2 cellular contexts compared by ENCODE assay signal in the genomic region with DNA sequence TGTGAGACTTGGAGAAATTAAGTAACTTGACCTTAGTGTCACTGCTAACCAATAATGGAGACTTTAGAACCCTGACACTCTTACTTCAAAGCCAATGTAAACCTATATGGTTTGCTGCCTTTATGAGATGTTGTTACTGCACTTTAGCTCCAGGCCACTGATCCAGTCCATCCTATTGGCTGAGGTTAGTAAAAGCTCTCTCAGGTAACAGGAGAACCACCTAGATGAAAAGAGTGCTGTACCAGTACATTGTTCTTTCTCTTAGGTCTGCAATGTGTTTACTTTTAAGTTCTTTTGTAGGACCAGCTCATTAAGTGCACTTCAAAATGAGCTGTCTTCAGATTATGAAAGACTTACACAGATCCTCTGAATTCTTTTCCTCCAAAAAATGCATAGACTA.
TF ChIP-seq lines count a peak whose summit lies in the region.

No MANE protein-coding gene starts in this region.

TF ChIP-seq in GM23338, 12 proteins besides CTCF, POLR2A, EP300 and RAD21 (continued from another document):
- no peak for TF ChIP-seq NANOG (IDR thresholded peaks at IDR 0.05; ENCODE audit: borderline replicate concordance)
- no peak for TF ChIP-seq EZH2 (IDR thresholded peaks at IDR 0.05; ENCODE audit: low read depth, unreplicated experiment)
- no peak for TF ChIP-seq EZH2phosphoT487 (IDR thresholded peaks at IDR 0.05; ENCODE audit: unreplicated experiment)
- TF ChIP-seq, protein P1, sequence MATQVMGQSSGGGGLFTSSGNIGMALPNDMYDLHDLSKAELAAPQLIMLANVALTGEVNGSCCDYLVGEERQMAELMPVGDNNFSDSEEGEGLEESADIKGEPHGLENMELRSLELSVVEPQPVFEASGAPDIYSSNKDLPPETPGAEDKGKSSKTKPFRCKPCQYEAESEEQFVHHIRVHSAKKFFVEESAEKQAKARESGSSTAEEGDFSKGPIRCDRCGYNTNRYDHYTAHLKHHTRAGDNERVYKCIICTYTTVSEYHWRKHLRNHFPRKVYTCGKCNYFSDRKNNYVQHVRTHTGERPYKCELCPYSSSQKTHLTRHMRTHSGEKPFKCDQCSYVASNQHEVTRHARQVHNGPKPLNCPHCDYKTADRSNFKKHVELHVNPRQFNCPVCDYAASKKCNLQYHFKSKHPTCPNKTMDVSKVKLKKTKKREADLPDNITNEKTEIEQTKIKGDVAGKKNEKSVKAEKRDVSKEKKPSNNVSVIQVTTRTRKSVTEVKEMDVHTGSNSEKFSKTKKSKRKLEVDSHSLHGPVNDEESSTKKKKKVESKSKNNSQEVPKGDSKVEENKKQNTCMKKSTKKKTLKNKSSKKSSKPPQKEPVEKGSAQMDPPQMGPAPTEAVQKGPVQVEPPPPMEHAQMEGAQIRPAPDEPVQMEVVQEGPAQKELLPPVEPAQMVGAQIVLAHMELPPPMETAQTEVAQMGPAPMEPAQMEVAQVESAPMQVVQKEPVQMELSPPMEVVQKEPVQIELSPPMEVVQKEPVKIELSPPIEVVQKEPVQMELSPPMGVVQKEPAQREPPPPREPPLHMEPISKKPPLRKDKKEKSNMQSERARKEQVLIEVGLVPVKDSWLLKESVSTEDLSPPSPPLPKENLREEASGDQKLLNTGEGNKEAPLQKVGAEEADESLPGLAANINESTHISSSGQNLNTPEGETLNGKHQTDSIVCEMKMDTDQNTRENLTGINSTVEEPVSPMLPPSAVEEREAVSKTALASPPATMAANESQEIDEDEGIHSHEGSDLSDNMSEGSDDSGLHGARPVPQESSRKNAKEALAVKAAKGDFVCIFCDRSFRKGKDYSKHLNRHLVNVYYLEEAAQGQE (IDR thresholded peaks at IDR 0.05; ENCODE audit: unreplicated experiment) = no peak
- TF ChIP-seq STAT1 (IDR thresholded peaks at IDR 0.05; ENCODE audit: unreplicated experiment) = no peak
- no peak for TF ChIP-seq CREB1 (CRISPR knock-in tag; IDR thresholded peaks at IDR 0.05; ENCODE audit: low read depth)
- TF ChIP-seq ZNF331 (CRISPR knock-in tag; IDR thresholded peaks at IDR 0.05; ENCODE audit: low read depth) = no peak
- TF ChIP-seq POLR2AphosphoS5 (IDR thresholded peaks at IDR 0.05; ENCODE audit: low read depth) = no peak
- TF ChIP-seq, protein P2, sequence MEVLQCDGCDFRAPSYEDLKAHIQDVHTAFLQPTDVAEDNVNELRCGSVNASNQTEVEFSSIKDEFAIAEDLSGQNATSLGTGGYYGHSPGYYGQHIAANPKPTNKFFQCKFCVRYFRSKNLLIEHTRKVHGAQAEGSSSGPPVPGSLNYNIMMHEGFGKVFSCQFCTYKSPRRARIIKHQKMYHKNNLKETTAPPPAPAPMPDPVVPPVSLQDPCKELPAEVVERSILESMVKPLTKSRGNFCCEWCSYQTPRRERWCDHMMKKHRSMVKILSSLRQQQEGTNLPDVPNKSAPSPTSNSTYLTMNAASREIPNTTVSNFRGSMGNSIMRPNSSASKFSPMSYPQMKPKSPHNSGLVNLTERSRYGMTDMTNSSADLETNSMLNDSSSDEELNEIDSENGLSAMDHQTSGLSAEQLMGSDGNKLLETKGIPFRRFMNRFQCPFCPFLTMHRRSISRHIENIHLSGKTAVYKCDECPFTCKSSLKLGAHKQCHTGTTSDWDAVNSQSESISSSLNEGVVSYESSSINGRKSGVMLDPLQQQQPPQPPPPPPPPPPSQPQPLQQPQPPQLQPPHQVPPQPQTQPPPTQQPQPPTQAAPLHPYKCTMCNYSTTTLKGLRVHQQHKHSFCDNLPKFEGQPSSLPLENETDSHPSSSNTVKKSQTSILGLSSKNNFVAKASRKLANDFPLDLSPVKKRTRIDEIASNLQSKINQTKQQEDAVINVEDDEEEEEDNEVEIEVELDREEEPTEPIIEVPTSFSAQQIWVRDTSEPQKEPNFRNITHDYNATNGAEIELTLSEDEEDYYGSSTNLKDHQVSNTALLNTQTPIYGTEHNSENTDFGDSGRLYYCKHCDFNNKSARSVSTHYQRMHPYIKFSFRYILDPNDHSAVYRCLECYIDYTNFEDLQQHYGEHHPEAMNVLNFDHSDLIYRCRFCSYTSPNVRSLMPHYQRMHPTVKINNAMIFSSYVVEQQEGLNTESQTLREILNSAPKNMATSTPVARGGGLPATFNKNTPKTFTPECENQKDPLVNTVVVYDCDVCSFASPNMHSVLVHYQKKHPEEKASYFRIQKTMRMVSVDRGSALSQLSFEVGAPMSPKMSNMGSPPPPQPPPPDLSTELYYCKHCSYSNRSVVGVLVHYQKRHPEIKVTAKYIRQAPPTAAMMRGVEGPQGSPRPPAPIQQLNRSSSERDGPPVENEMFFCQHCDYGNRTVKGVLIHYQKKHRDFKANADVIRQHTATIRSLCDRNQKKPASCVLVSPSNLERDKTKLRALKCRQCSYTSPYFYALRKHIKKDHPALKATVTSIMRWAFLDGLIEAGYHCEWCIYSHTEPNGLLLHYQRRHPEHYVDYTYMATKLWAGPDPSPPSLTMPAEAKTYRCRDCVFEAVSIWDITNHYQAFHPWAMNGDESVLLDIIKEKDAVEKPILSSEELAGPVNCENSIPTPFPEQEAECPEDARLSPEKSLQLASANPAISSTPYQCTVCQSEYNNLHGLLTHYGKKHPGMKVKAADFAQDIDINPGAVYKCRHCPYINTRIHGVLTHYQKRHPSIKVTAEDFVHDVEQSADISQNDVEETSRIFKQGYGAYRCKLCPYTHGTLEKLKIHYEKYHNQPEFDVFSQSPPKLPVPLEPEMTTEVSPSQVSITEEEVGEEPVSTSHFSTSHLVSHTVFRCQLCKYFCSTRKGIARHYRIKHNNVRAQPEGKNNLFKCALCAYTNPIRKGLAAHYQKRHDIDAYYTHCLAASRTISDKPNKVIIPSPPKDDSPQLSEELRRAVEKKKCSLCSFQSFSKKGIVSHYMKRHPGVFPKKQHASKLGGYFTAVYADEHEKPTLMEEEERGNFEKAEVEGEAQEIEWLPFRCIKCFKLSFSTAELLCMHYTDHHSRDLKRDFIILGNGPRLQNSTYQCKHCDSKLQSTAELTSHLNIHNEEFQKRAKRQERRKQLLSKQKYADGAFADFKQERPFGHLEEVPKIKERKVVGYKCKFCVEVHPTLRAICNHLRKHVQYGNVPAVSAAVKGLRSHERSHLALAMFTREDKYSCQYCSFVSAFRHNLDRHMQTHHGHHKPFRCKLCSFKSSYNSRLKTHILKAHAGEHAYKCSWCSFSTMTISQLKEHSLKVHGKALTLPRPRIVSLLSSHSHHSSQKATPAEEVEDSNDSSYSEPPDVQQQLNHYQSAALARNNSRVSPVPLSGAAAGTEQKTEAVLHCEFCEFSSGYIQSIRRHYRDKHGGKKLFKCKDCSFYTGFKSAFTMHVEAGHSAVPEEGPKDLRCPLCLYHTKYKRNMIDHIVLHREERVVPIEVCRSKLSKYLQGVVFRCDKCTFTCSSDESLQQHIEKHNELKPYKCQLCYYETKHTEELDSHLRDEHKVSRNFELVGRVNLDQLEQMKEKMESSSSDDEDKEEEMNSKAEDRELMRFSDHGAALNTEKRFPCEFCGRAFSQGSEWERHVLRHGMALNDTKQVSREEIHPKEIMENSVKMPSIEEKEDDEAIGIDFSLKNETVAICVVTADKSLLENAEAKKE (CRISPR knock-in tag; IDR thresholded peaks at IDR 0.05) = no peak

TF ChIP-seq in WTC11, 78 proteins besides CTCF, POLR2A, EP300 and RAD21:
- TF ChIP-seq, protein P3, sequence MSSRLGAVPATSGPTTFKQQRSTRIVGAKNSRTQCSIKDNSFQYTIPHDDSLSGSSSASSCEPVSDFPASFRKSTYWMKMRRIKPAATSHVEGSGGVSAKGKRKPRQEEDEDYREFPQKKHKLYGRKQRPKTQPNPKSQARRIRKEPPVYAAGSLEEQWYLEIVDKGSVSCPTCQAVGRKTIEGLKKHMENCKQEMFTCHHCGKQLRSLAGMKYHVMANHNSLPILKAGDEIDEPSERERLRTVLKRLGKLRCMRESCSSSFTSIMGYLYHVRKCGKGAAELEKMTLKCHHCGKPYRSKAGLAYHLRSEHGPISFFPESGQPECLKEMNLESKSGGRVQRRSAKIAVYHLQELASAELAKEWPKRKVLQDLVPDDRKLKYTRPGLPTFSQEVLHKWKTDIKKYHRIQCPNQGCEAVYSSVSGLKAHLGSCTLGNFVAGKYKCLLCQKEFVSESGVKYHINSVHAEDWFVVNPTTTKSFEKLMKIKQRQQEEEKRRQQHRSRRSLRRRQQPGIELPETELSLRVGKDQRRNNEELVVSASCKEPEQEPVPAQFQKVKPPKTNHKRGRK (CRISPR knock-in tag; IDR thresholded peaks at IDR 0.05; ENCODE audit: borderline replicate concordance) = no peak
- TF ChIP-seq JUN (CRISPR knock-in tag; IDR thresholded peaks at IDR 0.05) (no peak), E2F1 (CRISPR knock-in tag; IDR thresholded peaks at IDR 0.05) (no peak), ZBTB43 (CRISPR knock-in tag; IDR thresholded peaks at IDR 0.05) (no peak), PREB (CRISPR knock-in tag; IDR thresholded peaks at IDR 0.05; ENCODE audit: borderline replicate concordance) (no peak), TEAD4 (CRISPR knock-in tag; IDR thresholded peaks at IDR 0.05) (no peak), CBFB (CRISPR knock-in tag; IDR thresholded peaks at IDR 0.05; ENCODE audit: low read depth) (no peak)
- TF ChIP-seq, protein P4, sequence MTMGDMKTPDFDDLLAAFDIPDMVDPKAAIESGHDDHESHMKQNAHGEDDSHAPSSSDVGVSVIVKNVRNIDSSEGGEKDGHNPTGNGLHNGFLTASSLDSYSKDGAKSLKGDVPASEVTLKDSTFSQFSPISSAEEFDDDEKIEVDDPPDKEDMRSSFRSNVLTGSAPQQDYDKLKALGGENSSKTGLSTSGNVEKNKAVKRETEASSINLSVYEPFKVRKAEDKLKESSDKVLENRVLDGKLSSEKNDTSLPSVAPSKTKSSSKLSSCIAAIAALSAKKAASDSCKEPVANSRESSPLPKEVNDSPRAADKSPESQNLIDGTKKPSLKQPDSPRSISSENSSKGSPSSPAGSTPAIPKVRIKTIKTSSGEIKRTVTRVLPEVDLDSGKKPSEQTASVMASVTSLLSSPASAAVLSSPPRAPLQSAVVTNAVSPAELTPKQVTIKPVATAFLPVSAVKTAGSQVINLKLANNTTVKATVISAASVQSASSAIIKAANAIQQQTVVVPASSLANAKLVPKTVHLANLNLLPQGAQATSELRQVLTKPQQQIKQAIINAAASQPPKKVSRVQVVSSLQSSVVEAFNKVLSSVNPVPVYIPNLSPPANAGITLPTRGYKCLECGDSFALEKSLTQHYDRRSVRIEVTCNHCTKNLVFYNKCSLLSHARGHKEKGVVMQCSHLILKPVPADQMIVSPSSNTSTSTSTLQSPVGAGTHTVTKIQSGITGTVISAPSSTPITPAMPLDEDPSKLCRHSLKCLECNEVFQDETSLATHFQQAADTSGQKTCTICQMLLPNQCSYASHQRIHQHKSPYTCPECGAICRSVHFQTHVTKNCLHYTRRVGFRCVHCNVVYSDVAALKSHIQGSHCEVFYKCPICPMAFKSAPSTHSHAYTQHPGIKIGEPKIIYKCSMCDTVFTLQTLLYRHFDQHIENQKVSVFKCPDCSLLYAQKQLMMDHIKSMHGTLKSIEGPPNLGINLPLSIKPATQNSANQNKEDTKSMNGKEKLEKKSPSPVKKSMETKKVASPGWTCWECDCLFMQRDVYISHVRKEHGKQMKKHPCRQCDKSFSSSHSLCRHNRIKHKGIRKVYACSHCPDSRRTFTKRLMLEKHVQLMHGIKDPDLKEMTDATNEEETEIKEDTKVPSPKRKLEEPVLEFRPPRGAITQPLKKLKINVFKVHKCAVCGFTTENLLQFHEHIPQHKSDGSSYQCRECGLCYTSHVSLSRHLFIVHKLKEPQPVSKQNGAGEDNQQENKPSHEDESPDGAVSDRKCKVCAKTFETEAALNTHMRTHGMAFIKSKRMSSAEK (CRISPR knock-in tag; IDR thresholded peaks at IDR 0.05; ENCODE audit: borderline replicate concordance) = no peak
